12 cellular contexts compared by ENCODE assay signal in the genomic region with DNA sequence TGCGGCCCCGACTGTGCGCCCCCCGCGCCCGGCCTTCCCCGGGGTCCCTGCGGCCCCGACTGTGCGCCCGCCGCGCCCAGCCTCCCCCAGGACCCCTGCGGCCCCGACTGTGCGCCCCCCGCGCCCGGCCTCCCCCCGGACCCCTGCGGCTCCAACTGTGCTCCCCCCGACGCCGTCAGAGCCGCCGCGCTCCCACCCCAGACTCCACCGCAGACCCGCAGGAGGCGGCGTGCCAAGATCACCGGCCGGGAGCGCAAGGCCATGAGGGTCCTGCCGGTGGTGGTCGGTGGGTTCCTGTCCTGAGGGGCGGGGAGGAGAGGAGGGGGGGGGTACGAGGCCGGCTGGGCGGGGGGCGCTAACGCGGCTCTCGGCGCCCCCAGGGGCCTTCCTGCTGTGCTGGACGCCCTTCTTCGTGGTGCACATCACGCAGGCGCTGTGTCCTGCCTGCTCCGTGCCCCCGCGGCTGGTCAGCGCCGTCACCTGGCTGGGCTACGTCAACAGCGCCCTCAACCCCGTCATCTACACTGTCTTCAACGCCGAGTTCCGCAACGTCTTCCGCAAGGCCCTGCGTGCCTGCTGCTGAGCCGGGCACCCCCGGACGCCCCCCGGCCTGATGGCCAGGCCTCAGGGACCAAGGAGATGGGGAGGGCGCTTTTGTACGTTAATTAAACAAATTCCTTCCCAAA. TPM values are rescaled to one million over a fixed set of nuclear protein-coding genes. Genes with fewer than 3 reads are reported as not detected.
A peak's percentile ranks its signal among the peaks of the same experiment; 100 is the strongest.
DNase-seq lines count a peak whose midpoint lies in the region; ATAC-seq and TF ChIP-seq lines count a peak whose summit lies in the region.
"Had no signal": no experiment of that assay in that cellular context is flagged by ENCODE, and none has a peak within 500 bp of the region (broad histone marks: within the 10 kb centered on the region; RNA-seq: fewer than 3 reads in every experiment).

No MANE protein-coding gene starts in this region.

- no peaks in the 10 kb centered on the region for H4K20me1 ChIP-seq in GM23338 (replicated peaks; ENCODE audit: insufficient read depth)

- no peak overlapping the region for H3K27ac Mint-ChIP-seq in GM23338
- no peak overlapping the region for H3K27ac Mint-ChIP-seq in activated T-helper 17 cell treated with anti-CD3 and anti-CD28 coated beads, Interleukin-2, amount 50 U/mL, for 72 hours
- peak overlapping the region in 8 of 10 donors; percentile 19 to 62 (median 56) for H3K27ac Mint-ChIP-seq in naive thymus-derived CD8-positive, alpha-beta T cell

- intact Hi-C loops in dorsolateral prefrontal cortex (cut with DNase I) = no loop called here

- H3K27ac ChIP-seq in GM23338 (ENCODE audit: low read depth) (no peak overlapping the region), dorsolateral prefrontal cortex (no peak overlapping the region)
- H3K27ac ChIP-seq: epithelial cell of prostate had no signal

- POLR2A ChIA-PET in naive thymus-derived CD8-positive, alpha-beta T cell (lab: Charles Lee) = interaction anchor here (1.5 kb wide), 1 partner anchor 27 kb away, joined by 3 read pairs; no protein-coding TSS in a partner anchor

- no peak overlapping the region for H2AFZ ChIP-seq in GM23338

- no peaks in the 10 kb centered on the region for H3K9me2 ChIP-seq in GM23338 (ENCODE audit: insufficient read depth)

- no peaks in the 10 kb centered on the region for H3K9me3 Mint-ChIP-seq in GM23338
- no peaks in the 10 kb centered on the region for H3K9me3 Mint-ChIP-seq in activated T-helper 17 cell treated with anti-CD3 and anti-CD28 coated beads, Interleukin-2, amount 50 U/mL, for 72 hours
- no peaks in the 10 kb centered on the region for H3K9me3 Mint-ChIP-seq in naive thymus-derived CD8-positive, alpha-beta T cell

- peaks cover 25% of the 10 kb centered on the region; the same call in 2 of the 3 replicates for H3K4me1 Mint-ChIP-seq in GM23338
- no peaks in the 10 kb centered on the region for H3K4me1 Mint-ChIP-seq in activated T-helper 17 cell treated with anti-CD3 and anti-CD28 coated beads, Interleukin-2, amount 50 U/mL, for 72 hours
- H3K4me1 Mint-ChIP-seq in naive thymus-derived CD8-positive, alpha-beta T cell = peaks cover 9 to 19% (median 14%) of the 10 kb centered on the region in 4 donors

- H3K79me2 ChIP-seq in GM23338 (replicated peaks; ENCODE audit: insufficient read depth) = no peaks in the 10 kb centered on the region

- ATAC-seq in GM23338 (peak; percentile 4), GM19035 (IDR thresholded peaks at IDR 0.05; ENCODE audit: unreplicated experiment) (no peak)
- peak; percentile 39 for ATAC-seq in activated T-helper 17 cell treated with anti-CD3 and anti-CD28 coated beads, Interleukin-2, amount 50 U/mL, for 72 hours (replicated peaks)
- ATAC-seq in naive thymus-derived CD8-positive, alpha-beta T cell = peak; percentile 19 to 47

- peaks cover 3% of the 10 kb centered on the region; the same call in 2 of the 3 replicates for H3K36me3 Mint-ChIP-seq in GM23338 (ENCODE audit: low read depth)
- peaks cover 10% of the 10 kb centered on the region for H3K36me3 Mint-ChIP-seq in activated T-helper 17 cell treated with anti-CD3 and anti-CD28 coated beads, Interleukin-2, amount 50 U/mL, for 72 hours (ENCODE audit: low read depth)
- H3K36me3 Mint-ChIP-seq in naive thymus-derived CD8-positive, alpha-beta T cell = peaks cover 0 to 17% (median 0%) of the 10 kb centered on the region in 3 donors

- H3K27me3 ChIP-seq in GM23338 (ENCODE audit: insufficient read depth) = peaks cover 59% of the 10 kb centered on the region
- peaks cover 0 to 14% (median 0%) of the 10 kb centered on the region in 45 donors for H3K27me3 ChIP-seq in dorsolateral prefrontal cortex

- peaks cover 24% of the 10 kb centered on the region for H3K4me1 ChIP-seq in GM23338 (ENCODE audit: insufficient read depth)

- peaks cover 17% of the 10 kb centered on the region for H3F3A ChIP-seq in GM23338 (replicated peaks; ENCODE audit: low read depth)

- peaks cover 63% of the 10 kb centered on the region for H3K27me3 Mint-ChIP-seq in GM23338 (ENCODE audit: insufficient read depth, low read depth, poor library complexity)
- peaks cover 8% of the 10 kb centered on the region for H3K27me3 Mint-ChIP-seq in activated T-helper 17 cell treated with anti-CD3 and anti-CD28 coated beads, Interleukin-2, amount 50 U/mL, for 72 hours
- H3K27me3 Mint-ChIP-seq in naive thymus-derived CD8-positive, alpha-beta T cell = peaks cover 0 to 32% (median 18%) of the 10 kb centered on the region in 5 donors

- peak overlapping the region; percentile 75 for H3K4me2 ChIP-seq in GM23338

- H3K4me3 Mint-ChIP-seq in GM23338 = peak overlapping the region; percentile 71
- H3K4me3 Mint-ChIP-seq in activated T-helper 17 cell treated with anti-CD3 and anti-CD28 coated beads, Interleukin-2, amount 50 U/mL, for 72 hours = peak overlapping the region; percentile 22
- H3K4me3 Mint-ChIP-seq in naive thymus-derived CD8-positive, alpha-beta T cell = peak overlapping the region; percentile 12 to 82 (median 64)

- H3K4me3 ChIP-seq in GM23338 (peak overlapping the region; percentile 46), dorsolateral prefrontal cortex (peak overlapping the region in 2 of 59 donors; percentile 35 to 41)

- H3K36me3 ChIP-seq in GM23338 (ENCODE audit: insufficient read depth) = no peaks in the 10 kb centered on the region

- TF ChIP-seq CTCF in GM23338 (conservative IDR thresholded peaks at IDR 0.05; ENCODE audit: low read depth in 2 of 2) (peak in 1 of 2 experiments; percentile 24; a peak in 1 of 4 replicates), dorsolateral prefrontal cortex (IDR thresholded peaks at IDR 0.05 in 54 of 56, conservative IDR thresholded peaks at IDR 0.05 in 2 of 56; ENCODE audit: low read depth in 1 of 56, partially characterized antibody in 56 of 56) (no peak)

- DNase-seq in GM23338 (ENCODE audit: low spot score) = peak; percentile 63
- DNase-seq in naive thymus-derived CD8-positive, alpha-beta T cell = no peak
- DNase-seq in NOMO-1 treated with dmso at 0.1 percent for 144 hours (lab: John Stamatoyannopoulos, UW; ENCODE audit: unreplicated experiment) = no peak
- no peak for DNase-seq in dorsolateral prefrontal cortex
- DNase-seq: hypothalamus; NCI-H524 treated with DMSO at 0.1 percent for 48 hours; stimulated activated CD4-positive, alpha-beta T cell treated with anti-CD3 and anti-CD28 coated beads, Interleukin-4, amount 100 ng/mL, for 1 hour had no signal

TF ChIP-seq in GM23338, 12 proteins besides CTCF, POLR2A, EP300 and RAD21 (continues in another document):
- peak; percentile 63 for TF ChIP-seq CREB1 (CRISPR knock-in tag; IDR thresholded peaks at IDR 0.05; ENCODE audit: low read depth)

RNA-seq across cellular contexts. Expression of a gene that starts 3.1 kb away (rescaled TPM):
- 0.27 and 1.0 TPM in 2 replicates for total RNA-seq in GM23338 (2014; rRNA removed; shearing (Covaris generic))
- polyA plus RNA-seq in GM23338 (2016; fragmentation: Nextera tagmentation; extraction: Ambion mirVana) = 1.3 and 1.8 TPM in 2 replicates
- total RNA-seq in activated T-helper 17 cell treated with anti-CD3 and anti-CD28 coated beads, Interleukin-2, amount 50 U/mL, for 72 hours = 1 to 10 TPM in 1 of 2 donors, under 1 TPM in 1; 0.48 to 3.8 TPM
- total RNA-seq in naive thymus-derived CD8-positive, alpha-beta T cell = 1 to 10 TPM; 1.2 to 1.4 TPM
- polyA plus RNA-seq in naive thymus-derived CD8-positive, alpha-beta T cell = not detected
- 1 to 10 TPM in 111 of 120 experiments, under 1 TPM in 7, not detected in 2; 0.55 to 8.4 (median 3.0) TPM for total RNA-seq in dorsolateral prefrontal cortex
- total RNA-seq: pulmonary artery endothelial cell had no signal

RNA-seq across cellular contexts. Expression of a gene that starts 13.2 kb away (rescaled TPM):
- total RNA-seq in GM23338 (2014; rRNA removed; shearing (Covaris generic)) = not detected in 2 replicates
- 2.6 and 3.8 TPM in 2 replicates for polyA plus RNA-seq in GM23338 (2016; fragmentation: Nextera tagmentation; extraction: Ambion mirVana)
- not detected for total RNA-seq in activated T-helper 17 cell treated with anti-CD3 and anti-CD28 coated beads, Interleukin-2, amount 50 U/mL, for 72 hours
- total RNA-seq in naive thymus-derived CD8-positive, alpha-beta T cell = not detected
- polyA plus RNA-seq in naive thymus-derived CD8-positive, alpha-beta T cell = not detected
- 1 to 10 TPM in 2 of 120 experiments, not detected in 118; 1.6 to 3.1 TPM for total RNA-seq in dorsolateral prefrontal cortex
- total RNA-seq: mesenteric fat pad, pulmonary artery endothelial cell had no signal

RNA-seq across cellular contexts. Expression of a gene that starts 15.4 kb away (rescaled TPM):
- total RNA-seq in GM23338 (2014; rRNA removed; shearing (Covaris generic)) = not detected in 2 replicates
- not detected in 2 replicates for polyA plus RNA-seq in GM23338 (2016; fragmentation: Nextera tagmentation; extraction: Ambion mirVana)
- total RNA-seq in activated T-helper 17 cell treated with anti-CD3 and anti-CD28 coated beads, Interleukin-2, amount 50 U/mL, for 72 hours = not detected
- not detected for total RNA-seq in naive thymus-derived CD8-positive, alpha-beta T cell
- not detected for polyA plus RNA-seq in naive thymus-derived CD8-positive, alpha-beta T cell
- total RNA-seq in dorsolateral prefrontal cortex = not detected
- total RNA-seq: pulmonary artery endothelial cell had no signal

RNA-seq across cellular contexts. Expression of a gene that starts 24.4 kb away (rescaled TPM):
- total RNA-seq in GM23338 (2014; rRNA removed; shearing (Covaris generic)) = 13.8 and 17.3 TPM in 2 replicates
- polyA plus RNA-seq in GM23338 (2016; fragmentation: Nextera tagmentation; extraction: Ambion mirVana) = 11.4 and 12.3 TPM in 2 replicates
- 10 to 100 TPM; 14.7 to 25.8 TPM for total RNA-seq in activated T-helper 17 cell treated with anti-CD3 and anti-CD28 coated beads, Interleukin-2, amount 50 U/mL, for 72 hours
- 10 to 100 TPM; 55.0 to 55.2 TPM for total RNA-seq in naive thymus-derived CD8-positive, alpha-beta T cell
- 10 to 100 TPM; 19.8 to 38.6 (median 25.3) TPM for polyA plus RNA-seq in naive thymus-derived CD8-positive, alpha-beta T cell
- 10 to 100 TPM in 62 of 120 experiments, 1 to 10 TPM in 58; 3.7 to 42.0 (median 10.2) TPM for total RNA-seq in dorsolateral prefrontal cortex

RNA-seq across cellular contexts. Expression of a gene that starts 54.9 kb away (rescaled TPM):
- total RNA-seq in GM23338 (2014; rRNA removed; shearing (Covaris generic)) = 33.5 and 42.6 TPM in 2 replicates
- 47.8 and 49.3 TPM in 2 replicates for polyA plus RNA-seq in GM23338 (2016; fragmentation: Nextera tagmentation; extraction: Ambion mirVana)
- 10 to 100 TPM; 43.2 to 56.0 TPM for total RNA-seq in activated T-helper 17 cell treated with anti-CD3 and anti-CD28 coated beads, Interleukin-2, amount 50 U/mL, for 72 hours
- 10 to 100 TPM; 46.5 to 51.0 TPM for total RNA-seq in naive thymus-derived CD8-positive, alpha-beta T cell
- polyA plus RNA-seq in naive thymus-derived CD8-positive, alpha-beta T cell = 10 to 100 TPM; 27.0 to 58.2 (median 27.9) TPM
- total RNA-seq in dorsolateral prefrontal cortex = 100 to 1,000 TPM in 119 of 120 experiments, 10 to 100 TPM in 1; 72.0 to 250 (median 144) TPM

Comparison
In these comparisons a context has a peak if more than half of its experiments do, and no peak if none do; other contexts are left out.
1. H3K27ac Mint-ChIP-seq: peak in naive thymus-derived CD8-positive, alpha-beta T cell (8 of 10); none in GM23338 (single experiment) and activated T-helper 17 cell treated with anti-CD3 and anti-CD28 coated beads, Interleukin-2, amount 50 U/mL, for 72 hours (single experiment).
2. Peak in every context shown above with its lines, with median percentiles within 50 percentile points of each other: H3K4me3 Mint-ChIP-seq.